Comparison of ENCODE assay signal across 20 cellular contexts in the genomic region with DNA sequence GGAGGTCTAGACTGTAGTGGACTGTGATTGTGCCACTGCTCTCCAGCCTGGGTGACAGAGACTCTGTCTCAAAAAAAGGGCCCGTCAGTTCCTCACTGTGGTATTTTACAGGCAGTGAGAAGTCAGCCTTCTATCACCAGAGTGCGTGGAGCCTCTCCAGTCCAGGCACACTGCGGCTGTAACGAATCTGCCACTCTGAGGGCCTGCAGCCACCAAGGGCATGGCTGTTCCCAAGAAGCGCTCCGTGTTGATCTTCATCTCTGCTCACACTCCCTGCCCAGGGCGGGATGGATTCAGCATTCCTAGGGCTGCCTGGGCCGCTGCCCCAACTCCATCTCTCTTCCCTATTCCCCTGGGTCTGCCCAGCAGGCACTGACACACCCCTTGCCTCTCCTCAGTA.
DNase-seq lines count a peak whose midpoint lies in the region; ATAC-seq, FAIRE-seq and TF ChIP-seq lines count a peak whose summit lies in the region.
"Had no signal": no experiment of that assay in that cellular context is flagged by ENCODE, and none has a peak within 500 bp of the region (broad histone marks: within the 10 kb centered on the region; RNA-seq: fewer than 3 reads in every experiment).

No MANE protein-coding gene starts in this region.

- H3K36me3 Mint-ChIP-seq in activated T-cell treated with anti-CD3 and anti-CD28 coated beads, Interleukin-2, amount 50 U/mL, for 24 hours (ENCODE audit: low read depth) = no peaks in the 10 kb centered on the region
- no peaks in the 10 kb centered on the region for H3K36me3 Mint-ChIP-seq in activated T-cell treated with anti-CD3 and anti-CD28 coated beads, Interleukin-2, amount 50 U/mL, for 4 hours (ENCODE audit: insufficient read depth)
- no peaks in the 10 kb centered on the region for H3K36me3 Mint-ChIP-seq in endodermal cell (ENCODE audit: low read depth)
- H3K36me3 Mint-ChIP-seq: CD8-positive, alpha-beta memory T cell had no signal

- intact Hi-C loops in sciatic nerve (cut with DNase I) = no loop called here

- H3K9me3 Mint-ChIP-seq in activated T-cell treated with anti-CD3 and anti-CD28 coated beads, Interleukin-2, amount 50 U/mL, for 24 hours = no peaks in the 10 kb centered on the region
- H3K9me3 Mint-ChIP-seq in activated T-cell treated with anti-CD3 and anti-CD28 coated beads, Interleukin-2, amount 50 U/mL, for 4 hours = no peaks in the 10 kb centered on the region
- no peaks in the 10 kb centered on the region for H3K9me3 Mint-ChIP-seq in endodermal cell
- H3K9me3 Mint-ChIP-seq: CD8-positive, alpha-beta memory T cell; GM23338; H9 had no signal

- POLR2A ChIA-PET in GM10248 (lab: Yijun Ruan, JAX) = no interaction called here

- WGBS in endodermal cell (ENCODE audit: insufficient coverage in 1 of 2, insufficient read length in 1 of 2), 2 experiments = 87 to 91% methylated on average over 8 of the region's 8 CpGs

- no peaks in the 10 kb centered on the region for H3K27me3 Mint-ChIP-seq in activated T-cell treated with anti-CD3 and anti-CD28 coated beads, Interleukin-2, amount 50 U/mL, for 24 hours
- no peaks in the 10 kb centered on the region for H3K27me3 Mint-ChIP-seq in activated T-cell treated with anti-CD3 and anti-CD28 coated beads, Interleukin-2, amount 50 U/mL, for 4 hours (ENCODE audit: low read depth)
- H3K27me3 Mint-ChIP-seq in endodermal cell (ENCODE audit: insufficient read depth) = no peaks in the 10 kb centered on the region

- CTCF ChIA-PET in GM10248 (lab: Yijun Ruan, JAX) = no interaction called here

- DNase-seq in activated T-cell treated with anti-CD3 and anti-CD28 coated beads, Interleukin-2, amount 50 U/mL, for 24 hours = peak; percentile 17
- no peak for DNase-seq in activated T-cell treated with anti-CD3 and anti-CD28 coated beads, Interleukin-2, amount 50 U/mL, for 4 hours
- DNase-seq in H7 = peak; percentile 32
- DNase-seq in endodermal cell = no peak
- peak; percentile 37 for DNase-seq in sciatic nerve (ENCODE audit: low spot score)
- no peak for DNase-seq in GM19239 (ENCODE audit: insufficient read length, low spot score)
- DNase-seq in GM10248 (ENCODE audit: extremely low spot score) = no peak
- DNase-seq: 8988T; AML-193; Caco-2; CD8-positive, alpha-beta memory T cell; DMS53; H9 had no signal

- H3K27me3 ChIP-seq in H7 (ENCODE audit: control insufficient read depth, insufficient read depth, low read length) (no peaks in the 10 kb centered on the region), endodermal cell (ENCODE audit: control insufficient read depth, insufficient read depth, low read length, poor library complexity, severe bottlenecking) (no peaks in the 10 kb centered on the region)
- H3K27me3 ChIP-seq: BLaER1 had no signal

- ATAC-seq in activated T-cell treated with anti-CD3 and anti-CD28 coated beads, Interleukin-2, amount 50 U/mL, for 4 hours = no peak
- ATAC-seq in sciatic nerve (no peak), HG03280 (IDR thresholded peaks at IDR 0.05; ENCODE audit: unreplicated experiment) (no peak)
- ATAC-seq: GM12878, HepG2 had no signal

- H3K4me3 Mint-ChIP-seq in activated T-cell treated with anti-CD3 and anti-CD28 coated beads, Interleukin-2, amount 50 U/mL, for 24 hours = no peak overlapping the region
- H3K4me3 Mint-ChIP-seq in activated T-cell treated with anti-CD3 and anti-CD28 coated beads, Interleukin-2, amount 50 U/mL, for 4 hours = no peak overlapping the region
- no peak overlapping the region for H3K4me3 Mint-ChIP-seq in endodermal cell
- H3K4me3 Mint-ChIP-seq: GM23338, H9 had no signal

- no peak overlapping the region for H3K9ac ChIP-seq in endodermal cell (ENCODE audit: extremely low read depth, low read length, poor library complexity, severe bottlenecking)
- H3K9ac ChIP-seq: BLaER1 had no signal

- H3K27ac Mint-ChIP-seq in activated T-cell treated with anti-CD3 and anti-CD28 coated beads, Interleukin-2, amount 50 U/mL, for 24 hours = no peak overlapping the region
- H3K27ac Mint-ChIP-seq in endodermal cell = peak overlapping the region; percentile 30
- H3K27ac Mint-ChIP-seq: GM23338, H9 had no signal

- H3K9me3 ChIP-seq in endodermal cell (ENCODE audit: control insufficient read depth, low read length) = no peaks in the 10 kb centered on the region
- H3K9me3 ChIP-seq: BLaER1, Caco-2 had no signal

- H3K36me3 ChIP-seq in H7 (replicated peaks; ENCODE audit: control insufficient read depth, insufficient read depth, low read length) (no peaks in the 10 kb centered on the region), endodermal cell (ENCODE audit: control insufficient read depth, insufficient read depth, low read length) (no peaks in the 10 kb centered on the region)
- H3K36me3 ChIP-seq: BLaER1 had no signal

- TF ChIP-seq CTCF in endodermal cell (conservative IDR thresholded peaks at IDR 0.05) (no peak), GM10248 (IDR thresholded peaks at IDR 0.05; ENCODE audit: control extremely low read depth, extremely low read depth, low read depth, missing control alignments) (no peak)

- peaks cover 12% of the 10 kb centered on the region for H3K4me1 Mint-ChIP-seq in activated T-cell treated with anti-CD3 and anti-CD28 coated beads, Interleukin-2, amount 50 U/mL, for 24 hours (ENCODE audit: low read depth)
- no peaks in the 10 kb centered on the region for H3K4me1 Mint-ChIP-seq in activated T-cell treated with anti-CD3 and anti-CD28 coated beads, Interleukin-2, amount 50 U/mL, for 4 hours (ENCODE audit: low read depth)
- peaks cover 11% of the 10 kb centered on the region for H3K4me1 Mint-ChIP-seq in endodermal cell

- no peak for FAIRE-seq in GM19239 (lab: Jason Lieb, UNC)
- FAIRE-seq: GM12878, GM18507, HepG2, HTR-8/SVneo had no signal

- H3K27ac ChIP-seq in endodermal cell (ENCODE audit: low read depth, low read length) = no peak overlapping the region
- H3K27ac ChIP-seq: BLaER1 had no signal

- H3K4me3 ChIP-seq in H7 (ENCODE audit: insufficient read depth, low read depth, low read length) (no peak overlapping the region), endodermal cell (ENCODE audit: low read length) (no peak overlapping the region)
- H3K4me3 ChIP-seq: BLaER1, GM12878, GM23338 had no signal

- no peaks in the 10 kb centered on the region for H3K4me1 ChIP-seq in endodermal cell (ENCODE audit: control insufficient read depth, insufficient read depth, low read length)

Comparison
In these comparisons a context has a peak if more than half of its experiments do, and no peak if none do; other contexts are left out.
1. DNase-seq: peak in activated T-cell treated with anti-CD3 and anti-CD28 coated beads, Interleukin-2, amount 50 U/mL, for 24 hours (single experiment), H7 (single experiment) and sciatic nerve (single experiment); none in activated T-cell treated with anti-CD3 and anti-CD28 coated beads, Interleukin-2, amount 50 U/mL, for 4 hours (single experiment), endodermal cell (single experiment), GM19239 (single experiment) and GM10248 (single experiment).